ENCODE assay signal across 1 cellular context in the genomic region with DNA sequence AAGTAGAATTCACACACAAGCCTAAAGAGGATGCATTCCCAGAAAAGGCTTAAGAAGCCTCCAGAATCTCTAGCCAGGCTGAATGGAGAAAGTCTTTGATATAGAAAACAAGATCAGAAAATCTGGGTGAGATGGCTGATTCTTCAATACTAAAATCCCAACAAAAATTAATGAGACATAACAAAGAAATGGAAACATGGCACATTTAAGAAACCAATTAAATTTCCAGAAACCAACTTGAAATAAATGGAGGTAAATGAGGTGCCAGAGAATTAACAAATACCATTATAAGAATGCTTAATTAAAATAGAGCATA.
TF ChIP-seq lines count a peak whose summit lies in the region.

No MANE protein-coding gene starts in this region.

TF ChIP-seq in SK-N-SH treated with all-trans-retinoic acid at 6 μM for 48 hours, 23 proteins besides CTCF, POLR2A, EP300 and RAD21 (continued from another document):
- TF ChIP-seq CSRNP3 (CRISPR knock-in tag; IDR thresholded peaks at IDR 0.05) (no peak), ZC3H10 (CRISPR knock-in tag; IDR thresholded peaks at IDR 0.05) (no peak), TCF4 (CRISPR knock-in tag; IDR thresholded peaks at IDR 0.05; ENCODE audit: borderline replicate concordance) (no peak), PATZ1 (CRISPR knock-in tag; IDR thresholded peaks at IDR 0.05; ENCODE audit: borderline replicate concordance) (no peak), ZFP3 (CRISPR knock-in tag; IDR thresholded peaks at IDR 0.05) (no peak)
